In genomic region chr15:52394020-52394608, GRCh38 we compare ENCODE assay signal across 17 cellular contexts.
"Had no signal": no experiment of that assay in that cellular context is flagged by ENCODE, and none has a peak within 500 bp of the region (broad histone marks: within the 10 kb centered on the region; RNA-seq: fewer than 3 reads in every experiment).

No MANE protein-coding gene starts in this region.

- H3K27me3 Mint-ChIP-seq: activated CD4-positive, alpha-beta T cell treated with anti-CD3 and anti-CD28 coated beads, Interleukin-2, amount 10 ng/mL, durations not matched to agents 7 days and 5 days; activated naive CD4-positive, alpha-beta T cell treated with anti-CD3 and anti-CD28 coated beads, Interleukin-2, amount 10 ng/mL, durations not matched to agents 7 days and 5 days; brain; dendritic cell treated with granulocyte-macrophage colony-stimulating factor and Interleukin-4, amounts not matched to agents 40 ng/mL and 50 ng/mL, for 4 days had no signal

- H3K9me3 ChIP-seq: stomach, thoracic aorta had no signal

- H3K4me1 Mint-ChIP-seq: activated naive CD4-positive, alpha-beta T cell treated with anti-CD3 and anti-CD28 coated beads, Interleukin-2, amount 10 ng/mL, durations not matched to agents 7 days and 5 days; brain had no signal

- H3K4me1 ChIP-seq: stomach had no signal

- H3K4me3 ChIP-seq: lung, stomach, thoracic aorta had no signal

- H3K27me3 ChIP-seq: stomach had no signal

- H3K9me3 Mint-ChIP-seq: activated CD4-positive, alpha-beta T cell treated with anti-CD3 and anti-CD28 coated beads, Interleukin-2, amount 10 ng/mL, durations not matched to agents 7 days and 5 days; activated naive CD4-positive, alpha-beta T cell treated with anti-CD3 and anti-CD28 coated beads, Interleukin-2, amount 10 ng/mL, durations not matched to agents 7 days and 5 days; activated T-helper 2 cell treated with anti-CD3 and anti-CD28 coated beads, Interferon-gamma antibody, Interleukin-2, Interleukin-4, amounts not matched to agents 10 μg/mL and 5 μg/mL and 100 μg/mL, durations not matched to agents 14 hours and 24 hours and 36 hours; brain; dendritic cell treated with granulocyte-macrophage colony-stimulating factor and Interleukin-4, amounts not matched to agents 40 ng/mL and 50 ng/mL, for 4 days; nephron progenitor cell had no signal

- H3K27ac Mint-ChIP-seq: activated CD4-positive, alpha-beta T cell treated with anti-CD3 and anti-CD28 coated beads, Interleukin-2, amount 10 ng/mL, durations not matched to agents 7 days and 5 days; activated naive CD4-positive, alpha-beta T cell treated with anti-CD3 and anti-CD28 coated beads, Interleukin-2, amount 10 ng/mL, durations not matched to agents 7 days and 5 days; activated T-helper 2 cell treated with anti-CD3 and anti-CD28 coated beads, Interferon-gamma antibody, Interleukin-2, Interleukin-4, amounts not matched to agents 10 μg/mL and 5 μg/mL and 100 μg/mL, durations not matched to agents 14 hours and 24 hours and 36 hours; dendritic cell treated with granulocyte-macrophage colony-stimulating factor and Interleukin-4, amounts not matched to agents 40 ng/mL and 50 ng/mL, for 4 days; nephron progenitor cell had no signal

- DNase-seq: activated CD4-positive, alpha-beta T cell treated with anti-CD3 and anti-CD28 coated beads, Interleukin-2, amount 10 ng/mL, durations not matched to agents 7 days and 5 days; activated naive CD4-positive, alpha-beta T cell treated with anti-CD3 and anti-CD28 coated beads, Interleukin-2, amount 10 ng/mL, durations not matched to agents 7 days and 5 days; activated T-cell treated with anti-CD3 and anti-CD28 coated beads for 4 hours; amygdala; erythroblast; hippocampal formation; nephron progenitor cell; stimulated activated CD4-positive, alpha-beta T cell treated with anti-CD3 and anti-CD28 coated beads, Interleukin-15, amount 100 ng/mL, for 24 hours; stimulated activated CD4-positive, alpha-beta T cell treated with anti-CD3 and anti-CD28 coated beads, Interleukin-4, amount 100 ng/mL, for 4 hours; stomach; SW 1271; WERI-Rb-1 had no signal

- H3K4me3 Mint-ChIP-seq: activated CD4-positive, alpha-beta T cell treated with anti-CD3 and anti-CD28 coated beads, Interleukin-2, amount 10 ng/mL, durations not matched to agents 7 days and 5 days; activated naive CD4-positive, alpha-beta T cell treated with anti-CD3 and anti-CD28 coated beads, Interleukin-2, amount 10 ng/mL, durations not matched to agents 7 days and 5 days; brain; dendritic cell treated with granulocyte-macrophage colony-stimulating factor and Interleukin-4, amounts not matched to agents 40 ng/mL and 50 ng/mL, for 4 days; nephron progenitor cell had no signal

- H3K27ac ChIP-seq: stomach, thoracic aorta, WERI-Rb-1 had no signal

- H3K36me3 ChIP-seq: WERI-Rb-1 had no signal
